8 cellular contexts compared by ENCODE assay signal in genomic region chr7:108525327-108525984, GRCh38. TPM values are rescaled to one million over a fixed set of nuclear protein-coding genes. Genes with fewer than 3 reads are reported as not detected.
DNase-seq lines count a peak whose midpoint lies in the region; ATAC-seq and TF ChIP-seq lines count a peak whose summit lies in the region.

No MANE protein-coding gene starts in this region.

- peak; percentile 61 for ATAC-seq in GM21723 (IDR thresholded peaks at IDR 0.05; ENCODE audit: unreplicated experiment)

- peaks cover 8% of the 10 kb centered on the region for H3K36me3 Mint-ChIP-seq in T-helper 2 cell treated with Interferon-gamma antibody and Interleukin-4, amounts not matched to agents 5 μg/mL and 100 μg/mL, for 36 hours (ENCODE audit: low read depth)

- H3K27ac ChIP-seq in HUES48 (ENCODE audit: low read depth, low read length) (peak overlapping the region; percentile 99), Peyer's patch (peak overlapping the region; percentile 94 to 100 (median 97)), colonic mucosa (peak overlapping the region; percentile 96), liver (ENCODE audit: low read depth in 1 of 2, low read length in 2 of 2) (peak overlapping the region; percentile 97 to 100), testis (peak overlapping the region; percentile 99 to 100)

- no peaks in the 10 kb centered on the region for H3K9me3 ChIP-seq in HUES48 (ENCODE audit: control insufficient read depth, insufficient read depth, low read length)
- H3K9me3 ChIP-seq in Peyer's patch, result no peaks in the 10 kb centered on the region
- no peaks in the 10 kb centered on the region for H3K9me3 ChIP-seq in colonic mucosa
- H3K9me3 ChIP-seq in liver (ENCODE audit: control insufficient read depth in 4 of 4, low read length in 3 of 4), result no peaks in the 10 kb centered on the region
- no peaks in the 10 kb centered on the region for H3K9me3 ChIP-seq in testis

- peak overlapping the region; percentile 96 for H3K4me3 Mint-ChIP-seq in T-helper 2 cell treated with Interferon-gamma antibody and Interleukin-4, amounts not matched to agents 5 μg/mL and 100 μg/mL, for 36 hours

- WGBS in liver, result 1% methylated on average over 22 of the region's 22 CpGs
- 0 to 2% methylated on average over 8 to 22 of the region's 22 CpGs for WGBS in testis, 2 donors

- H3K27me3 ChIP-seq in HUES48 (ENCODE audit: control insufficient read depth, insufficient read depth, low read length), result no peaks in the 10 kb centered on the region
- no peaks in the 10 kb centered on the region for H3K27me3 ChIP-seq in Peyer's patch
- no peaks in the 10 kb centered on the region for H3K27me3 ChIP-seq in colonic mucosa
- H3K27me3 ChIP-seq in liver (ENCODE audit: control insufficient read depth in 4 of 4, insufficient read depth in 4 of 4, low read length in 3 of 4), result no peaks in the 10 kb centered on the region
- no peaks in the 10 kb centered on the region for H3K27me3 ChIP-seq in testis

- TF ChIP-seq CTCF in Peyer's patch (IDR thresholded peaks at IDR 0.05), result peak in 1 of 6 experiments; percentile 25
- no peak for TF ChIP-seq CTCF in colonic mucosa (IDR thresholded peaks at IDR 0.05)
- TF ChIP-seq CTCF in liver (IDR thresholded peaks at IDR 0.05; ENCODE audit: low read depth, low read length, missing input control), result no peak
- TF ChIP-seq CTCF in testis (IDR thresholded peaks at IDR 0.05), result no peak

- H3K4me1 ChIP-seq in HUES48 (ENCODE audit: control insufficient read depth, insufficient read depth, low read length) (peaks cover 50% of the 10 kb centered on the region), Peyer's patch (peaks cover 0 to 20% (median 10%) of the 10 kb centered on the region in 4 donors), colonic mucosa (no peaks in the 10 kb centered on the region), liver (ENCODE audit: control insufficient read depth in 4 of 4, insufficient read depth in 4 of 4, low read length in 3 of 4) (peaks cover 3 to 27% (median 14%) of the 10 kb centered on the region in 4 donors), testis (peaks cover 18% of the 10 kb centered on the region)

- peak overlapping the region; percentile 95 for H3K4me3 ChIP-seq in HUES48 (ENCODE audit: low read depth, low read length)
- peak overlapping the region; percentile 75 to 95 (median 84) for H3K4me3 ChIP-seq in Peyer's patch
- peak overlapping the region; percentile 62 for H3K4me3 ChIP-seq in colonic mucosa
- peak overlapping the region; percentile 59 to 97 (median 82) for H3K4me3 ChIP-seq in liver (ENCODE audit: low read depth in 1 of 3, low read length in 3 of 3)
- H3K4me3 ChIP-seq in testis, result peak overlapping the region; percentile 84 to 92

- H3K9ac ChIP-seq in HUES48 (ENCODE audit: low read depth, low read length), result peak overlapping the region; percentile 82
- peak overlapping the region; percentile 65 to 90 for H3K9ac ChIP-seq in colonic mucosa (ENCODE audit: low read depth in 2 of 2, low read length in 2 of 2)
- peak overlapping the region; percentile 93 to 99 for H3K9ac ChIP-seq in liver (ENCODE audit: low read depth in 1 of 2, low read length in 2 of 2)

- TF ChIP-seq POLR2A in Peyer's patch (IDR thresholded peaks at IDR 0.05) (no peak), testis (IDR thresholded peaks at IDR 0.05) (no peak)

- peak overlapping the region; percentile 100 for H3K27ac Mint-ChIP-seq in T-helper 2 cell treated with Interferon-gamma antibody and Interleukin-4, amounts not matched to agents 5 μg/mL and 100 μg/mL, for 36 hours

- no peaks in the 10 kb centered on the region for H3K36me3 ChIP-seq in HUES48 (ENCODE audit: control insufficient read depth, insufficient read depth, low read length)
- no peaks in the 10 kb centered on the region for H3K36me3 ChIP-seq in Peyer's patch
- no peaks in the 10 kb centered on the region for H3K36me3 ChIP-seq in colonic mucosa
- no peaks in the 10 kb centered on the region for H3K36me3 ChIP-seq in liver (ENCODE audit: control insufficient read depth in 4 of 4, insufficient read depth in 3 of 4, low read depth in 1 of 4, low read length in 3 of 4)
- no peaks in the 10 kb centered on the region for H3K36me3 ChIP-seq in testis (ENCODE audit: low read depth, missing control alignments)

- DNase-seq in T-helper 2 cell treated with Interferon-gamma antibody and Interleukin-4, amounts not matched to agents 5 μg/mL and 100 μg/mL, for 36 hours (ENCODE audit: low spot score), result no peak
- no peak for DNase-seq in T-helper 2 cell
- DNase-seq in Peyer's patch, result no peak
- peak; percentile 84 for DNase-seq in colonic mucosa
- peak; percentile 85 for DNase-seq in testis

- intact Hi-C loops in colonic mucosa (cut with DNase I) (loop anchor here (5.0 kb wide), 1 partner anchor 42 kb away; the partner anchor contains the start of genes DNAJB9 and THAP5), testis (cut with DNase I; ENCODE audit: low total_unique reads) (no loop called here)

- no peaks in the 10 kb centered on the region for H3K9me3 Mint-ChIP-seq in T-helper 2 cell treated with Interferon-gamma antibody and Interleukin-4, amounts not matched to agents 5 μg/mL and 100 μg/mL, for 36 hours

- H3K4me1 Mint-ChIP-seq in T-helper 2 cell treated with Interferon-gamma antibody and Interleukin-4, amounts not matched to agents 5 μg/mL and 100 μg/mL, for 36 hours (ENCODE audit: low read depth), result peaks cover 30% of the 10 kb centered on the region

- no peaks in the 10 kb centered on the region for H3K27me3 Mint-ChIP-seq in T-helper 2 cell treated with Interferon-gamma antibody and Interleukin-4, amounts not matched to agents 5 μg/mL and 100 μg/mL, for 36 hours (ENCODE audit: low read depth)

- TF ChIP-seq RAD21 in liver (IDR thresholded peaks at IDR 0.05), result no peak

TF ChIP-seq in liver, 16 proteins besides CTCF, POLR2A, EP300 and RAD21:
- TF ChIP-seq EGR1 (IDR thresholded peaks at IDR 0.05; ENCODE audit: low read depth in 2 of 2) (no peak), YY1 (IDR thresholded peaks at IDR 0.05) (no peak), REST (IDR thresholded peaks at IDR 0.05) (peak; percentile 59), JUND (IDR thresholded peaks at IDR 0.05) (peak; percentile 28 to 62), HNF4A (conservative IDR thresholded peaks at IDR 0.05) (peak; percentile 25 to 52), FOXA1 (IDR thresholded peaks at IDR 0.05) (no peak), TAF1 (conservative IDR thresholded peaks at IDR 0.05) (peak; percentile 92)

RNA-seq across cellular contexts. Expression of gene PNPLA8, which starts 0.5 kb away (rescaled TPM):
- total RNA-seq in Peyer's patch (10 to 100 TPM in 3 of 4 donors, 1 to 10 TPM in 1; 8.9 to 28.9 (median 20.1) TPM), colonic mucosa (10 to 100 TPM; 14.1 to 28.8 TPM), liver (10 to 100 TPM; 29.7 to 30.3 TPM), testis (10 to 100 TPM; 23.5 to 30.1 TPM)
- polyA plus RNA-seq in liver (10 to 100 TPM; 14.7 to 16.3 TPM), testis (ENCODE audit: insufficient read depth, low read depth, low replicate concordance) (14.0 TPM)

RNA-seq across cellular contexts. Expression of gene THAP5, which starts 44.0 kb away (rescaled TPM):
- total RNA-seq in Peyer's patch (10 to 100 TPM; 13.0 to 36.3 (median 20.4) TPM), colonic mucosa (10 to 100 TPM; 15.7 to 18.0 TPM), liver (10 to 100 TPM; 14.9 to 29.9 TPM), testis (10 to 100 TPM; 29.7 to 48.1 TPM)
- polyA plus RNA-seq in liver (10 to 100 TPM; 11.3 to 16.1 TPM), testis (ENCODE audit: insufficient read depth, low read depth, low replicate concordance) (29.9 TPM)

RNA-seq across cellular contexts. Expression of gene DNAJB9, which starts 44.2 kb away (rescaled TPM):
- total RNA-seq in Peyer's patch (10 to 100 TPM in 3 of 4 donors, 1 to 10 TPM in 1; 7.4 to 25.9 (median 15.0) TPM), colonic mucosa (10 to 100 TPM in 1 of 2 donors, 1 to 10 TPM in 1; 7.8 to 24.7 TPM), liver (100 to 1,000 TPM in 1 of 2 donors, 10 to 100 TPM in 1; 27.6 to 164 TPM), testis (10 to 100 TPM; 28.8 to 37.7 TPM)
- polyA plus RNA-seq in liver (10 to 100 TPM; 41.5 to 57.3 TPM), testis (ENCODE audit: insufficient read depth, low read depth, low replicate concordance) (63.3 TPM)

Comparison
In these comparisons a context has a peak if more than half of its experiments do, and no peak if none do; other contexts are left out.
1. DNase-seq: peak in colonic mucosa (single experiment) and testis (single experiment); none in T-helper 2 cell treated with Interferon-gamma antibody and Interleukin-4, amounts not matched to agents 5 μg/mL and 100 μg/mL, for 36 hours (single experiment), T-helper 2 cell (0 of 5) and Peyer's patch (0 of 3).
2. Peak in every context shown above with its lines, with median percentiles within 50 percentile points of each other: H3K27ac ChIP-seq, H3K4me3 ChIP-seq and H3K9ac ChIP-seq.